In genomic region chr5:128695791-128696520, GRCh38 we compare ENCODE assay signal across 1 cellular context.
TF ChIP-seq lines count a peak whose summit lies in the region.

No MANE protein-coding gene starts in this region.

TF ChIP-seq in IMR-90, 13 proteins besides CTCF, POLR2A, EP300 and RAD21 (continued from another document):
- TF ChIP-seq RCOR1 (IDR thresholded peaks at IDR 0.05; ENCODE audit: insufficient replicate concordance, low read length) (no peak), MAFK (IDR thresholded peaks at IDR 0.05; ENCODE audit: low read depth, low read length) (no peak), ELK1 (IDR thresholded peaks at IDR 0.05; ENCODE audit: borderline replicate concordance, low read depth, low read length) (no peak), CHD1 (IDR thresholded peaks at IDR 0.05; ENCODE audit: low read depth, low read length) (no peak), BHLHE40 (IDR thresholded peaks at IDR 0.05; ENCODE audit: low read depth, low read length) (no peak), SMC3 (IDR thresholded peaks at IDR 0.05; ENCODE audit: low read depth, low read length) (no peak), NFE2L2 (IDR thresholded peaks at IDR 0.05; ENCODE audit: low read depth, low read length) (no peak), CEBPB (IDR thresholded peaks at IDR 0.05; ENCODE audit: low read depth, low read length) (no peak), FOS (IDR thresholded peaks at IDR 0.05; ENCODE audit: low read depth, low read length) (no peak), MXI1 (IDR thresholded peaks at IDR 0.05; ENCODE audit: borderline replicate concordance, low read depth, low read length) (no peak)
- TF ChIP-seq, protein P1, sequence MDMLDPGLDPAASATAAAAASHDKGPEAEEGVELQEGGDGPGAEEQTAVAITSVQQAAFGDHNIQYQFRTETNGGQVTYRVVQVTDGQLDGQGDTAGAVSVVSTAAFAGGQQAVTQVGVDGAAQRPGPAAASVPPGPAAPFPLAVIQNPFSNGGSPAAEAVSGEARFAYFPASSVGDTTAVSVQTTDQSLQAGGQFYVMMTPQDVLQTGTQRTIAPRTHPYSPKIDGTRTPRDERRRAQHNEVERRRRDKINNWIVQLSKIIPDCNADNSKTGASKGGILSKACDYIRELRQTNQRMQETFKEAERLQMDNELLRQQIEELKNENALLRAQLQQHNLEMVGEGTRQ (IDR thresholded peaks at IDR 0.05; ENCODE audit: low read depth, low read length) = no peak
